In genomic region chrX:79096339-79096638, GRCh38 we compare ENCODE assay signal across 17 cellular contexts. TPM values are rescaled to one million over a fixed set of nuclear protein-coding genes. Genes with fewer than 3 reads are reported as not detected.
DNase-seq lines count a peak whose midpoint lies in the region; ATAC-seq lines count a peak whose summit lies in the region.
"Had no signal": no experiment of that assay in that cellular context is flagged by ENCODE, and none has a peak within 500 bp of the region (broad histone marks: within the 10 kb centered on the region; RNA-seq: fewer than 3 reads in every experiment).

No MANE protein-coding gene starts in this region.

- no peak overlapping the region for H3K14ac ChIP-seq in mesenchymal stem cell (ENCODE audit: low read length in 2 of 2)

- H3K4me3 ChIP-seq in CD8-positive, alpha-beta memory T cell (ENCODE audit: low read length), result peak overlapping the region; percentile 11
- H3K4me3 ChIP-seq in GM23248 (no peak overlapping the region), mesenchymal stem cell (ENCODE audit: insufficient read depth in 1 of 2, low read depth in 1 of 2, low read length in 2 of 2) (no peak overlapping the region)
- H3K4me3 ChIP-seq: coronary artery, esophagus muscularis mucosa, prostate gland, upper lobe of right lung had no signal

- no peak overlapping the region for H3K23ac ChIP-seq in mesenchymal stem cell (ENCODE audit: low read length in 2 of 2)

- H2BK5ac ChIP-seq in mesenchymal stem cell (ENCODE audit: low read depth, low read length, poor library complexity, severe bottlenecking), result no peak overlapping the region

- H3K9me3 Mint-ChIP-seq in CD8-positive, alpha-beta memory T cell, result peaks cover 0 to 2% (median 0%) of the 10 kb centered on the region in 5 donors
- H3K9me3 Mint-ChIP-seq in IgD-negative memory B cell, result peaks cover 0 to 2% (median 0%) of the 10 kb centered on the region in 3 donors
- H3K9me3 Mint-ChIP-seq in activated T-helper 1 cell treated with anti-CD3 and anti-CD28 coated beads, Interleukin-12 subunit alpha, Interleukin-12 subunit beta, Interleukin-2, Interleukin-4 antibody, amounts not matched to agents 30 ng/mL and 10 ng/mL and 1 ng/mL, durations not matched to agents 14 hours and 24 hours and 36 hours, result peaks cover 5% of the 10 kb centered on the region
- no peaks in the 10 kb centered on the region for H3K9me3 Mint-ChIP-seq in natural killer cell treated with Interleukin-12 subunit alpha and Interleukin-12 subunit beta and Interleukin-15 and Interleukin-18, amount 100 ng/mL, for 72 hours

- no peak overlapping the region for H3K4ac ChIP-seq in mesenchymal stem cell (ENCODE audit: low read depth in 1 of 2, low read length in 2 of 2)

- peak overlapping the region; percentile 3 to 60 (median 49) for H3K4me3 Mint-ChIP-seq in CD8-positive, alpha-beta memory T cell
- H3K4me3 Mint-ChIP-seq in IgD-negative memory B cell, result peak overlapping the region in 2 of 4 donors; percentile 44 to 63
- H3K4me3 Mint-ChIP-seq in activated T-helper 1 cell treated with anti-CD3 and anti-CD28 coated beads, Interleukin-12 subunit alpha, Interleukin-12 subunit beta, Interleukin-2, Interleukin-4 antibody, amounts not matched to agents 30 ng/mL and 10 ng/mL and 1 ng/mL, durations not matched to agents 14 hours and 24 hours and 36 hours, result peak overlapping the region; percentile 63
- H3K4me3 Mint-ChIP-seq in natural killer cell treated with Interleukin-12 subunit alpha and Interleukin-12 subunit beta and Interleukin-15 and Interleukin-18, amount 100 ng/mL, for 72 hours, result peak overlapping the region; percentile 84

- H3K36me3 Mint-ChIP-seq in CD8-positive, alpha-beta memory T cell, result peaks cover 1 to 3% (median 3%) of the 10 kb centered on the region in 3 donors
- peaks cover 1% of the 10 kb centered on the region for H3K36me3 Mint-ChIP-seq in IgD-negative memory B cell
- H3K36me3 Mint-ChIP-seq in activated T-helper 1 cell treated with anti-CD3 and anti-CD28 coated beads, Interleukin-12 subunit alpha, Interleukin-12 subunit beta, Interleukin-2, Interleukin-4 antibody, amounts not matched to agents 30 ng/mL and 10 ng/mL and 1 ng/mL, durations not matched to agents 14 hours and 24 hours and 36 hours (ENCODE audit: low read depth), result peaks cover 9% of the 10 kb centered on the region
- H3K36me3 Mint-ChIP-seq in natural killer cell treated with Interleukin-12 subunit alpha and Interleukin-12 subunit beta and Interleukin-15 and Interleukin-18, amount 100 ng/mL, for 72 hours, result peaks cover 10% of the 10 kb centered on the region

- H2AFZ ChIP-seq in GM23248 (no peak overlapping the region), mesenchymal stem cell (ENCODE audit: low read depth, low read length) (no peak overlapping the region)

- no peak overlapping the region for H2BK120ac ChIP-seq in mesenchymal stem cell (ENCODE audit: low read depth, low read length)

- H3K79me1 ChIP-seq in mesenchymal stem cell (replicated peaks; ENCODE audit: low read length, poor library complexity, severe bottlenecking), result no peaks in the 10 kb centered on the region

- intact Hi-C loops in activated T-helper 1 cell treated with anti-CD3 and anti-CD28 coated beads, Interleukin-12 subunit alpha, Interleukin-12 subunit beta, Interleukin-2, Interleukin-4 antibody, amounts not matched to agents 30 ng/mL and 10 ng/mL and 1 ng/mL, durations not matched to agents 14 hours and 24 hours and 36 hours (cut with micrococcal nuclease), result loop anchor here (5.0 kb wide), 1 partner anchor 161 kb away; no protein-coding TSS in a partner anchor

- in situ Hi-C loops in GM23248 (cut with MboI), result no loop called here

- peak in 2 of 5 donors; percentile 23 to 31 for DNase-seq in CD8-positive, alpha-beta memory T cell
- DNase-seq in activated T-helper 1 cell treated with anti-CD3 and anti-CD28 coated beads, Interleukin-12 subunit alpha, Interleukin-12 subunit beta, Interleukin-2, Interleukin-4 antibody, amounts not matched to agents 30 ng/mL and 10 ng/mL and 1 ng/mL, durations not matched to agents 14 hours and 24 hours and 36 hours (ENCODE audit: low spot score), result no peak
- no peak for DNase-seq in natural killer cell treated with Interleukin-12 subunit alpha and Interleukin-12 subunit beta and Interleukin-15 and Interleukin-18, amount 100 ng/mL, for 72 hours (ENCODE audit: low spot score)
- DNase-seq in GM23248 (no peak), mesenchymal stem cell (no peak)
- DNase-seq in stimulated activated CD8-positive, alpha-beta memory T cell treated with anti-CD3 and anti-CD28 coated beads, Interleukin-4, amount 100 ng/mL, for 48 hours, result no peak
- DNase-seq: anterior cingulate cortex, left cardiac atrium, NCI-H1930, upper lobe of right lung had no signal

- H3F3A ChIP-seq in GM23248 (ENCODE audit: insufficient read depth), result no peaks in the 10 kb centered on the region

- H3K27me3 Mint-ChIP-seq in CD8-positive, alpha-beta memory T cell, result no peaks in the 10 kb centered on the region
- peaks cover 2% of the 10 kb centered on the region for H3K27me3 Mint-ChIP-seq in IgD-negative memory B cell
- H3K27me3 Mint-ChIP-seq in activated T-helper 1 cell treated with anti-CD3 and anti-CD28 coated beads, Interleukin-12 subunit alpha, Interleukin-12 subunit beta, Interleukin-2, Interleukin-4 antibody, amounts not matched to agents 30 ng/mL and 10 ng/mL and 1 ng/mL, durations not matched to agents 14 hours and 24 hours and 36 hours (ENCODE audit: insufficient read depth), result no peaks in the 10 kb centered on the region
- peaks cover 0 to 4% of the 10 kb centered on the region in 2 donors for H3K27me3 Mint-ChIP-seq in natural killer cell treated with Interleukin-12 subunit alpha and Interleukin-12 subunit beta and Interleukin-15 and Interleukin-18, amount 100 ng/mL, for 72 hours

- H3K27ac ChIP-seq in CD8-positive, alpha-beta memory T cell (ENCODE audit: low read depth, low read length), result no peak overlapping the region
- H3K27ac ChIP-seq in GM23248 (no peak overlapping the region), mesenchymal stem cell (ENCODE audit: low read length, poor library complexity, severe bottlenecking) (no peak overlapping the region)
- H3K27ac ChIP-seq: C4-2B, esophagus muscularis mucosa, prostate gland, upper lobe of right lung had no signal

- no peaks in the 10 kb centered on the region for H3K27me3 ChIP-seq in CD8-positive, alpha-beta memory T cell (ENCODE audit: insufficient read depth, low read length, poor library complexity, severe bottlenecking)
- H3K27me3 ChIP-seq in GM23248 (replicated peaks; ENCODE audit: insufficient read depth) (no peaks in the 10 kb centered on the region), mesenchymal stem cell (ENCODE audit: control insufficient read depth in 1 of 2, insufficient read depth in 1 of 2, low read length in 2 of 2) (no peaks in the 10 kb centered on the region)
- H3K27me3 ChIP-seq: upper lobe of right lung had no signal

- H2AK5ac ChIP-seq in mesenchymal stem cell (ENCODE audit: low read length, severe bottlenecking), result no peak overlapping the region

- H3K4me1 Mint-ChIP-seq in CD8-positive, alpha-beta memory T cell, result peaks cover 53 to 89% (median 72%) of the 10 kb centered on the region in 3 donors
- H3K4me1 Mint-ChIP-seq in IgD-negative memory B cell, result peaks cover 12 to 34% (median 33%) of the 10 kb centered on the region in 3 donors
- H3K4me1 Mint-ChIP-seq in activated T-helper 1 cell treated with anti-CD3 and anti-CD28 coated beads, Interleukin-12 subunit alpha, Interleukin-12 subunit beta, Interleukin-2, Interleukin-4 antibody, amounts not matched to agents 30 ng/mL and 10 ng/mL and 1 ng/mL, durations not matched to agents 14 hours and 24 hours and 36 hours (ENCODE audit: low read depth), result peaks cover 44% of the 10 kb centered on the region
- H3K4me1 Mint-ChIP-seq in natural killer cell treated with Interleukin-12 subunit alpha and Interleukin-12 subunit beta and Interleukin-15 and Interleukin-18, amount 100 ng/mL, for 72 hours (ENCODE audit: low read depth in 2 of 2), result peaks cover 48 to 51% of the 10 kb centered on the region in 2 donors

- ATAC-seq in natural killer cell treated with Interleukin-12 subunit alpha and Interleukin-12 subunit beta and Interleukin-15 and Interleukin-18, amount 100 ng/mL, for 72 hours, result peak; percentile 71
- ATAC-seq in HG03460 (IDR thresholded peaks at IDR 0.05; ENCODE audit: unreplicated experiment), result no peak
- ATAC-seq: upper lobe of right lung had no signal

- peak overlapping the region; percentile 87 to 99 (median 90) for H3K27ac Mint-ChIP-seq in CD8-positive, alpha-beta memory T cell
- peak overlapping the region in 2 of 3 donors; percentile 30 to 33 for H3K27ac Mint-ChIP-seq in IgD-negative memory B cell
- H3K27ac Mint-ChIP-seq in activated T-helper 1 cell treated with anti-CD3 and anti-CD28 coated beads, Interleukin-12 subunit alpha, Interleukin-12 subunit beta, Interleukin-2, Interleukin-4 antibody, amounts not matched to agents 30 ng/mL and 10 ng/mL and 1 ng/mL, durations not matched to agents 14 hours and 24 hours and 36 hours, result peak overlapping the region; percentile 91
- peak overlapping the region; percentile 94 to 97 for H3K27ac Mint-ChIP-seq in natural killer cell treated with Interleukin-12 subunit alpha and Interleukin-12 subunit beta and Interleukin-15 and Interleukin-18, amount 100 ng/mL, for 72 hours

- no peak overlapping the region for H4K8ac ChIP-seq in mesenchymal stem cell (ENCODE audit: low read length)

- H3K36me3 ChIP-seq in CD8-positive, alpha-beta memory T cell (ENCODE audit: insufficient read depth, low read length), result no peaks in the 10 kb centered on the region
- no peaks in the 10 kb centered on the region for H3K36me3 ChIP-seq in GM23248 (ENCODE audit: low read depth)
- no peaks in the 10 kb centered on the region for H3K36me3 ChIP-seq in mesenchymal stem cell (ENCODE audit: control insufficient read depth in 1 of 2, insufficient read depth in 2 of 2, low read depth in 1 of 2, low read length in 2 of 2)
- H3K36me3 ChIP-seq: esophagus muscularis mucosa, prostate gland, upper lobe of right lung had no signal

- no peak overlapping the region for H2BK15ac ChIP-seq in mesenchymal stem cell (ENCODE audit: low read depth, poor library complexity, severe bottlenecking)

- no peaks in the 10 kb centered on the region for H3K79me2 ChIP-seq in GM23248 (ENCODE audit: insufficient read depth)

- 32 to 33% methylated on average over 1 of the region's 1 CpG for WGBS in GM23248 (ENCODE audit: low coverage in 1 of 2, low lambda C conversion rate in 2 of 2, missing lambda C conversion rate in 2 of 2), 2 experiments
- no CpG with 5 or more reads among the region's 1 CpG for WGBS in mesenchymal stem cell

- H3K9me3 ChIP-seq in CD8-positive, alpha-beta memory T cell (ENCODE audit: low read length), result no peaks in the 10 kb centered on the region
- H3K9me3 ChIP-seq in GM23248 (ENCODE audit: low read depth) (no peaks in the 10 kb centered on the region), mesenchymal stem cell (ENCODE audit: control insufficient read depth, low read length) (no peaks in the 10 kb centered on the region)
- H3K9me3 ChIP-seq: esophagus muscularis mucosa, prostate gland, upper lobe of right lung had no signal

- H3K4me2 ChIP-seq in GM23248 (ENCODE audit: unreplicated experiment) (no peak overlapping the region), mesenchymal stem cell (ENCODE audit: low read length, poor library complexity, severe bottlenecking) (no peak overlapping the region)

- no peaks in the 10 kb centered on the region for H4K20me1 ChIP-seq in GM23248 (ENCODE audit: insufficient read depth)

- no peaks in the 10 kb centered on the region for H3K9me2 ChIP-seq in GM23248 (ENCODE audit: insufficient read depth)

- no peak overlapping the region for H2BK12ac ChIP-seq in mesenchymal stem cell (ENCODE audit: low read length in 2 of 2)

- H3K4me1 ChIP-seq in CD8-positive, alpha-beta memory T cell (ENCODE audit: insufficient read depth, low read length), result peaks cover 40% of the 10 kb centered on the region
- no peaks in the 10 kb centered on the region for H3K4me1 ChIP-seq in GM23248 (ENCODE audit: insufficient read depth)
- no peaks in the 10 kb centered on the region for H3K4me1 ChIP-seq in mesenchymal stem cell (ENCODE audit: control insufficient read depth, insufficient read depth, low read depth, low read length)
- H3K4me1 ChIP-seq: esophagus muscularis mucosa, prostate gland, upper lobe of right lung had no signal

- no peak overlapping the region for H4K91ac ChIP-seq in mesenchymal stem cell (ENCODE audit: low read length)

- H3K18ac ChIP-seq in mesenchymal stem cell (ENCODE audit: low read depth in 1 of 2, low read length in 2 of 2), result no peak overlapping the region

- CTCF ChIA-PET in CD8-positive, alpha-beta memory T cell (lab: Charles Lee), result interaction anchor here (1.2 to 1.3 kb wide), 3 partner anchors 12 to 14 kb away, joined by 3 to 4 read pairs (median 3); no protein-coding TSS in a partner anchor

- no peak overlapping the region for H3K9ac ChIP-seq in GM23248
- H3K9ac ChIP-seq in mesenchymal stem cell (ENCODE audit: low read length), result no peak overlapping the region

- POLR2A ChIA-PET in CD8-positive, alpha-beta memory T cell (lab: Charles Lee), result interaction anchor here (0.8 to 2.2 kb wide), 2 partner anchors 9 to 12 kb away, joined by 3 to 11 read pairs; no protein-coding TSS in a partner anchor

RNA-seq across cellular contexts. Expression of gene GPR174, which starts 48.2 kb away (rescaled TPM):
- total RNA-seq in CD8-positive, alpha-beta memory T cell, result 10 to 100 TPM; 29.8 to 30.5 TPM
- 11.6 TPM for polyA plus RNA-seq in CD8-positive, alpha-beta memory T cell
- polyA plus RNA-seq in IgD-negative memory B cell, result 2.9 TPM
- total RNA-seq in activated T-helper 1 cell treated with anti-CD3 and anti-CD28 coated beads, Interleukin-12 subunit alpha, Interleukin-12 subunit beta, Interleukin-2, Interleukin-4 antibody, amounts not matched to agents 30 ng/mL and 10 ng/mL and 1 ng/mL, durations not matched to agents 14 hours and 24 hours and 36 hours, result 16.1 and 18.3 TPM in 2 replicates
- 10 to 100 TPM; 45.4 to 62.2 TPM for total RNA-seq in natural killer cell treated with Interleukin-12 subunit alpha and Interleukin-12 subunit beta and Interleukin-15 and Interleukin-18, amount 100 ng/mL, for 72 hours
- total RNA-seq in GM23248 (2014; rRNA removed; shearing (Covaris generic)), result not detected in 2 replicates
- polyA plus RNA-seq in GM23248 (2016; fragmentation: Nextera tagmentation; extraction: Ambion mirVana), result not detected in 2 replicates
- not detected for polyA plus RNA-seq in mesenchymal stem cell (2013, experiment 1 of 2)
- polyA plus RNA-seq in mesenchymal stem cell (2013, experiment 2 of 2), result not detected
- total RNA-seq: M059J had no signal

Comparison
In these comparisons a context has a peak if more than half of its experiments do, and no peak if none do; other contexts are left out.
1. H3K27ac Mint-ChIP-seq: peak in every context shown above with its lines; median percentile 96 in natural killer cell treated with Interleukin-12 subunit alpha and Interleukin-12 subunit beta and Interleukin-15 and Interleukin-18, amount 100 ng/mL, for 72 hours; 91 in activated T-helper 1 cell treated with anti-CD3 and anti-CD28 coated beads, Interleukin-12 subunit alpha, Interleukin-12 subunit beta, Interleukin-2, Interleukin-4 antibody, amounts not matched to agents 30 ng/mL and 10 ng/mL and 1 ng/mL, durations not matched to agents 14 hours and 24 hours and 36 hours; 90 in CD8-positive, alpha-beta memory T cell; 32 in IgD-negative memory B cell.
2. RNA of gene GPR174, which starts 48.2 kb away (total RNA-seq): 45.4 to 62.2 TPM in natural killer cell treated with Interleukin-12 subunit alpha and Interleukin-12 subunit beta and Interleukin-15 and Interleukin-18, amount 100 ng/mL, for 72 hours, 29.8 to 30.5 TPM in CD8-positive, alpha-beta memory T cell and 16.1 to 18.3 TPM in activated T-helper 1 cell treated with anti-CD3 and anti-CD28 coated beads, Interleukin-12 subunit alpha, Interleukin-12 subunit beta, Interleukin-2, Interleukin-4 antibody, amounts not matched to agents 30 ng/mL and 10 ng/mL and 1 ng/mL, durations not matched to agents 14 hours and 24 hours and 36 hours; not detected in GM23248; every median in the first group is over 10 times any median in the second.